Comparison of ENCODE assay signal across 1 cellular context in genomic region chr22:37482244-37482643, GRCh38.
TF ChIP-seq lines count a peak whose summit lies in the region.

No MANE protein-coding gene starts in this region.

TF ChIP-seq in SK-N-SH, 30 proteins besides CTCF, POLR2A, EP300 and RAD21:
- TF ChIP-seq, protein P1, sequence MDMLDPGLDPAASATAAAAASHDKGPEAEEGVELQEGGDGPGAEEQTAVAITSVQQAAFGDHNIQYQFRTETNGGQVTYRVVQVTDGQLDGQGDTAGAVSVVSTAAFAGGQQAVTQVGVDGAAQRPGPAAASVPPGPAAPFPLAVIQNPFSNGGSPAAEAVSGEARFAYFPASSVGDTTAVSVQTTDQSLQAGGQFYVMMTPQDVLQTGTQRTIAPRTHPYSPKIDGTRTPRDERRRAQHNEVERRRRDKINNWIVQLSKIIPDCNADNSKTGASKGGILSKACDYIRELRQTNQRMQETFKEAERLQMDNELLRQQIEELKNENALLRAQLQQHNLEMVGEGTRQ (IDR thresholded peaks at IDR 0.05; ENCODE audit: borderline replicate concordance, low read depth, low read length), result no peak
